ENCODE assay signal across 1 cellular context in the genomic region with DNA sequence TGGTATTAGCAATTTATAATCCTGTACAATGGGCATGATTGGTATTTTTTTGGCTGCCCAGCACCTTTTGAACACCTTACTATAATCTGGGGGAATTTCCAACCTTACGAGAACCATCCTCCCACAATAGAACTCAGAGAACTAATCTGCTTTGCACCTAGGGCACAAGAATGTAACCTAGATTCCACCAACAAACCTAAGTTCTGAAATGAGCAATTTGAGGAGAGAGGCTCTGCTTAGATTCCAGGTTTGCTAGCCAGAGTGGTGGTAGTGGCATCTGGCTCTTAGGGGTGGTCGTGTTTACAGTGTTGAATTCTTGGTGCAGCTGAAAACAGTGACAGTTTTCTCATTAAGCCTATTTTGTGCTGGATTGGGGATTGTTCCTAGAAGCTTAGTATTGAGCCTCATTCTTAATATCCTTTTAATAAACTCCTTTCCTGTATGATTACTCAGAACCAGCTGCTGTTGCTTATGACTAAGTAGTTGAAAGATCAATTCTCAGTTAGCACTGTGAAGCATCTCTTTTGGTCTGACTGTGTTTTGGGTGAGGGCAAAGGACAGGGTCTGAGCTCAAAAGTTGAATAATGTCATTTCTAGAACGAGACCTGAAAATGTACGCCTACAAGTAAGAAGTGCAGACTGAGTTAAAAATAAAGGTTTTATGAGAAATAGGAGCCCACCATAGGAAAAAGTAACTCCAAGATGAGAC.
A peak's percentile ranks its signal among the peaks of the same experiment; 100 is the strongest.
TF ChIP-seq lines count a peak whose summit lies in the region.

No MANE protein-coding gene starts in this region.

TF ChIP-seq in GM12878, 131 proteins besides CTCF, POLR2A, EP300 and RAD21 (continued from another document and continues in another):
- TF ChIP-seq, protein P1, sequence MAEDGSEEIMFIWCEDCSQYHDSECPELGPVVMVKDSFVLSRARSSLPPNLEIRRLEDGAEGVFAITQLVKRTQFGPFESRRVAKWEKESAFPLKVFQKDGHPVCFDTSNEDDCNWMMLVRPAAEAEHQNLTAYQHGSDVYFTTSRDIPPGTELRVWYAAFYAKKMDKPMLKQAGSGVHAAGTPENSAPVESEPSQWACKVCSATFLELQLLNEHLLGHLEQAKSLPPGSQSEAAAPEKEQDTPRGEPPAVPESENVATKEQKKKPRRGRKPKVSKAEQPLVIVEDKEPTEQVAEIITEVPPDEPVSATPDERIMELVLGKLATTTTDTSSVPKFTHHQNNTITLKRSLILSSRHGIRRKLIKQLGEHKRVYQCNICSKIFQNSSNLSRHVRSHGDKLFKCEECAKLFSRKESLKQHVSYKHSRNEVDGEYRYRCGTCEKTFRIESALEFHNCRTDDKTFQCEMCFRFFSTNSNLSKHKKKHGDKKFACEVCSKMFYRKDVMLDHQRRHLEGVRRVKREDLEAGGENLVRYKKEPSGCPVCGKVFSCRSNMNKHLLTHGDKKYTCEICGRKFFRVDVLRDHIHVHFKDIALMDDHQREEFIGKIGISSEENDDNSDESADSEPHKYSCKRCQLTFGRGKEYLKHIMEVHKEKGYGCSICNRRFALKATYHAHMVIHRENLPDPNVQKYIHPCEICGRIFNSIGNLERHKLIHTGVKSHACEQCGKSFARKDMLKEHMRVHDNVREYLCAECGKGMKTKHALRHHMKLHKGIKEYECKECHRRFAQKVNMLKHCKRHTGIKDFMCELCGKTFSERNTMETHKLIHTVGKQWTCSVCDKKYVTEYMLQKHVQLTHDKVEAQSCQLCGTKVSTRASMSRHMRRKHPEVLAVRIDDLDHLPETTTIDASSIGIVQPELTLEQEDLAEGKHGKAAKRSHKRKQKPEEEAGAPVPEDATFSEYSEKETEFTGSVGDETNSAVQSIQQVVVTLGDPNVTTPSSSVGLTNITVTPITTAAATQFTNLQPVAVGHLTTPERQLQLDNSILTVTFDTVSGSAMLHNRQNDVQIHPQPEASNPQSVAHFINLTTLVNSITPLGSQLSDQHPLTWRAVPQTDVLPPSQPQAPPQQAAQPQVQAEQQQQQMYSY (CRISPR knock-in tag; IDR thresholded peaks at IDR 0.05) = no peak
- TF ChIP-seq, protein P2, sequence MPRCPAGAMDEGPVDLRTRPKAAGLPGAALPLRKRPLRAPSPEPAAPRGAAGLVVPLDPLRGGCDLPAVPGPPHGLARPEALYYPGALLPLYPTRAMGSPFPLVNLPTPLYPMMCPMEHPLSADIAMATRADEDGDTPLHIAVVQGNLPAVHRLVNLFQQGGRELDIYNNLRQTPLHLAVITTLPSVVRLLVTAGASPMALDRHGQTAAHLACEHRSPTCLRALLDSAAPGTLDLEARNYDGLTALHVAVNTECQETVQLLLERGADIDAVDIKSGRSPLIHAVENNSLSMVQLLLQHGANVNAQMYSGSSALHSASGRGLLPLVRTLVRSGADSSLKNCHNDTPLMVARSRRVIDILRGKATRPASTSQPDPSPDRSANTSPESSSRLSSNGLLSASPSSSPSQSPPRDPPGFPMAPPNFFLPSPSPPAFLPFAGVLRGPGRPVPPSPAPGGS (IDR thresholded peaks at IDR 0.05; ENCODE audit: borderline replicate concordance, insufficient read depth, low read depth, low read length, poor library complexity, severe bottlenecking) = peak; percentile 53
- TF ChIP-seq, protein P3, sequence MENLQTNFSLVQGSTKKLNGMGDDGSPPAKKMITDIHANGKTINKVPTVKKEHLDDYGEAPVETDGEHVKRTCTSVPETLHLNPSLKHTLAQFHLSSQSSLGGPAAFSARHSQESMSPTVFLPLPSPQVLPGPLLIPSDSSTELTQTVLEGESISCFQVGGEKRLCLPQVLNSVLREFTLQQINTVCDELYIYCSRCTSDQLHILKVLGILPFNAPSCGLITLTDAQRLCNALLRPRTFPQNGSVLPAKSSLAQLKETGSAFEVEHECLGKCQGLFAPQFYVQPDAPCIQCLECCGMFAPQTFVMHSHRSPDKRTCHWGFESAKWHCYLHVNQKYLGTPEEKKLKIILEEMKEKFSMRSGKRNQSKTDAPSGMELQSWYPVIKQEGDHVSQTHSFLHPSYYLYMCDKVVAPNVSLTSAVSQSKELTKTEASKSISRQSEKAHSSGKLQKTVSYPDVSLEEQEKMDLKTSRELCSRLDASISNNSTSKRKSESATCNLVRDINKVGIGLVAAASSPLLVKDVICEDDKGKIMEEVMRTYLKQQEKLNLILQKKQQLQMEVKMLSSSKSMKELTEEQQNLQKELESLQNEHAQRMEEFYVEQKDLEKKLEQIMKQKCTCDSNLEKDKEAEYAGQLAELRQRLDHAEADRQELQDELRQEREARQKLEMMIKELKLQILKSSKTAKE (IDR thresholded peaks at IDR 0.05; ENCODE audit: low read depth, poor library complexity, severe bottlenecking) = peak; percentile 16
- no peak for TF ChIP-seq ESRRA (IDR thresholded peaks at IDR 0.05; ENCODE audit: low read length)
- 0 out of 2 replicates have a peak, but pooled peaks have one; percentile 30 for TF ChIP-seq BMI1 (IDR thresholded peaks at IDR 0.05; ENCODE audit: borderline replicate concordance)
- TF ChIP-seq PML (IDR thresholded peaks at IDR 0.05; ENCODE audit: low read length) = peak; percentile 23; the same call in 1 of the 2 replicates
- TF ChIP-seq DPF2 (IDR thresholded peaks at IDR 0.05) = peak; percentile 67
- TF ChIP-seq MYC (IDR thresholded peaks at IDR 0.05; ENCODE audit: insufficient read depth, insufficient read length, insufficient replicate concordance, low read length, severe bottlenecking) = no peak
- TF ChIP-seq CREM (IDR thresholded peaks at IDR 0.05; ENCODE audit: low read depth) = peak; percentile 87
- TF ChIP-seq, protein P4, sequence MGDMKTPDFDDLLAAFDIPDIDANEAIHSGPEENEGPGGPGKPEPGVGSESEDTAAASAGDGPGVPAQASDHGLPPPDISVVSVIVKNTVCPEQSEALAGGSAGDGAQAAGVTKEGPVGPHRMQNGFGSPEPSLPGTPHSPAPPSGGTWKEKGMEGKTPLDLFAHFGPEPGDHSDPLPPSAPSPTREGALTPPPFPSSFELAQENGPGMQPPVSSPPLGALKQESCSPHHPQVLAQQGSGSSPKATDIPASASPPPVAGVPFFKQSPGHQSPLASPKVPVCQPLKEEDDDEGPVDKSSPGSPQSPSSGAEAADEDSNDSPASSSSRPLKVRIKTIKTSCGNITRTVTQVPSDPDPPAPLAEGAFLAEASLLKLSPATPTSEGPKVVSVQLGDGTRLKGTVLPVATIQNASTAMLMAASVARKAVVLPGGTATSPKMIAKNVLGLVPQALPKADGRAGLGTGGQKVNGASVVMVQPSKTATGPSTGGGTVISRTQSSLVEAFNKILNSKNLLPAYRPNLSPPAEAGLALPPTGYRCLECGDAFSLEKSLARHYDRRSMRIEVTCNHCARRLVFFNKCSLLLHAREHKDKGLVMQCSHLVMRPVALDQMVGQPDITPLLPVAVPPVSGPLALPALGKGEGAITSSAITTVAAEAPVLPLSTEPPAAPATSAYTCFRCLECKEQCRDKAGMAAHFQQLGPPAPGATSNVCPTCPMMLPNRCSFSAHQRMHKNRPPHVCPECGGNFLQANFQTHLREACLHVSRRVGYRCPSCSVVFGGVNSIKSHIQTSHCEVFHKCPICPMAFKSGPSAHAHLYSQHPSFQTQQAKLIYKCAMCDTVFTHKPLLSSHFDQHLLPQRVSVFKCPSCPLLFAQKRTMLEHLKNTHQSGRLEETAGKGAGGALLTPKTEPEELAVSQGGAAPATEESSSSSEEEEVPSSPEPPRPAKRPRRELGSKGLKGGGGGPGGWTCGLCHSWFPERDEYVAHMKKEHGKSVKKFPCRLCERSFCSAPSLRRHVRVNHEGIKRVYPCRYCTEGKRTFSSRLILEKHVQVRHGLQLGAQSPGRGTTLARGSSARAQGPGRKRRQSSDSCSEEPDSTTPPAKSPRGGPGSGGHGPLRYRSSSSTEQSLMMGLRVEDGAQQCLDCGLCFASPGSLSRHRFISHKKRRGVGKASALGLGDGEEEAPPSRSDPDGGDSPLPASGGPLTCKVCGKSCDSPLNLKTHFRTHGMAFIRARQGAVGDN (IDR thresholded peaks at IDR 0.05) = no peak
- TF ChIP-seq RB1 (IDR thresholded peaks at IDR 0.05; ENCODE audit: borderline replicate concordance) = no peak
- TF ChIP-seq, protein P5, sequence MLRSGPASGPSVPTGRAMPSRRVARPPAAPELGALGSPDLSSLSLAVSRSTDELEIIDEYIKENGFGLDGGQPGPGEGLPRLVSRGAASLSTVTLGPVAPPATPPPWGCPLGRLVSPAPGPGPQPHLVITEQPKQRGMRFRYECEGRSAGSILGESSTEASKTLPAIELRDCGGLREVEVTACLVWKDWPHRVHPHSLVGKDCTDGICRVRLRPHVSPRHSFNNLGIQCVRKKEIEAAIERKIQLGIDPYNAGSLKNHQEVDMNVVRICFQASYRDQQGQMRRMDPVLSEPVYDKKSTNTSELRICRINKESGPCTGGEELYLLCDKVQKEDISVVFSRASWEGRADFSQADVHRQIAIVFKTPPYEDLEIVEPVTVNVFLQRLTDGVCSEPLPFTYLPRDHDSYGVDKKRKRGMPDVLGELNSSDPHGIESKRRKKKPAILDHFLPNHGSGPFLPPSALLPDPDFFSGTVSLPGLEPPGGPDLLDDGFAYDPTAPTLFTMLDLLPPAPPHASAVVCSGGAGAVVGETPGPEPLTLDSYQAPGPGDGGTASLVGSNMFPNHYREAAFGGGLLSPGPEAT (IDR thresholded peaks at IDR 0.05; ENCODE audit: low read depth) = no peak
- TF ChIP-seq RUNX3 (IDR thresholded peaks at IDR 0.05; ENCODE audit: low read length) = peak; percentile 51; the same call in 1 of the 2 replicates
- peak; percentile 49; the same call in 1 of the 2 replicates for TF ChIP-seq MTA2 (IDR thresholded peaks at IDR 0.05; ENCODE audit: low read depth)
- TF ChIP-seq SRF (IDR thresholded peaks at IDR 0.05; ENCODE audit: low read depth in 2 of 2, low read length in 2 of 2) = peak in 1 of 2 experiments; percentile 59; a peak in 2 of 4 replicates
- TF ChIP-seq HCFC1 (IDR thresholded peaks at IDR 0.05; ENCODE audit: low read length) = no peak
- 0 out of 2 replicates have a peak, but pooled peaks have one; percentile 38 for TF ChIP-seq TCF3 (IDR thresholded peaks at IDR 0.05; ENCODE audit: borderline replicate concordance, insufficient read depth, low read depth, low read length)
- TF ChIP-seq FOS (IDR thresholded peaks at IDR 0.05; ENCODE audit: borderline replicate concordance, extremely low read depth, insufficient read length) = no peak
- no peak for TF ChIP-seq MXI1 (IDR thresholded peaks at IDR 0.05; ENCODE audit: low read depth, low read length)
- no peak for TF ChIP-seq WRNIP1 (IDR thresholded peaks at IDR 0.05; ENCODE audit: borderline replicate concordance, low read depth, low read length)
- peak; percentile 39; the same call in 1 of the 2 replicates for TF ChIP-seq CREB1 (IDR thresholded peaks at IDR 0.05; ENCODE audit: low read depth)
- TF ChIP-seq KLF5 (IDR thresholded peaks at IDR 0.05; ENCODE audit: partially characterized antibody) = no peak
- TF ChIP-seq NRF1 (conservative IDR thresholded peaks at IDR 0.05; ENCODE audit: low read depth, low read length) = no peak
- no peak for TF ChIP-seq ZNF207 (IDR thresholded peaks at IDR 0.05; ENCODE audit: borderline replicate concordance)
- TF ChIP-seq, protein P6, sequence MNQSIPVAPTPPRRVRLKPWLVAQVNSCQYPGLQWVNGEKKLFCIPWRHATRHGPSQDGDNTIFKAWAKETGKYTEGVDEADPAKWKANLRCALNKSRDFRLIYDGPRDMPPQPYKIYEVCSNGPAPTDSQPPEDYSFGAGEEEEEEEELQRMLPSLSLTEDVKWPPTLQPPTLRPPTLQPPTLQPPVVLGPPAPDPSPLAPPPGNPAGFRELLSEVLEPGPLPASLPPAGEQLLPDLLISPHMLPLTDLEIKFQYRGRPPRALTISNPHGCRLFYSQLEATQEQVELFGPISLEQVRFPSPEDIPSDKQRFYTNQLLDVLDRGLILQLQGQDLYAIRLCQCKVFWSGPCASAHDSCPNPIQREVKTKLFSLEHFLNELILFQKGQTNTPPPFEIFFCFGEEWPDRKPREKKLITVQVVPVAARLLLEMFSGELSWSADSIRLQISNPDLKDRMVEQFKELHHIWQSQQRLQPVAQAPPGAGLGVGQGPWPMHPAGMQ (IDR thresholded peaks at IDR 0.05; ENCODE audit: borderline replicate concordance) = no peak
- peak in 1 of 2 experiments; percentile 91; a peak in 2 of 4 replicates for TF ChIP-seq ETV6 (conservative IDR thresholded peaks at IDR 0.05 in 1 of 2, IDR thresholded peaks at IDR 0.05 in 1 of 2; ENCODE audit: borderline replicate concordance in 1 of 2, low read depth in 1 of 2)
- no peak for TF ChIP-seq KDM1A (IDR thresholded peaks at IDR 0.05; ENCODE audit: borderline replicate concordance)
- peak; percentile 51; the same call in 1 of the 2 replicates for TF ChIP-seq TCF7 (IDR thresholded peaks at IDR 0.05; ENCODE audit: borderline replicate concordance)
- TF ChIP-seq JUNB (IDR thresholded peaks at IDR 0.05) = peak; percentile 97
- TF ChIP-seq BCL11A (IDR thresholded peaks at IDR 0.05; ENCODE audit: low read depth, low read length) = peak; percentile 84; the same call in 1 of the 2 replicates
- TF ChIP-seq MYB (IDR thresholded peaks at IDR 0.05; ENCODE audit: borderline replicate concordance, low read depth, low read length) = no peak
- TF ChIP-seq FOXM1 (IDR thresholded peaks at IDR 0.05; ENCODE audit: low read depth, low read length) = peak; percentile 94
- TF ChIP-seq NR2C2 (IDR thresholded peaks at IDR 0.05; ENCODE audit: borderline replicate concordance, control insufficient read depth, insufficient read length, low read depth) = no peak
- TF ChIP-seq, protein P7, sequence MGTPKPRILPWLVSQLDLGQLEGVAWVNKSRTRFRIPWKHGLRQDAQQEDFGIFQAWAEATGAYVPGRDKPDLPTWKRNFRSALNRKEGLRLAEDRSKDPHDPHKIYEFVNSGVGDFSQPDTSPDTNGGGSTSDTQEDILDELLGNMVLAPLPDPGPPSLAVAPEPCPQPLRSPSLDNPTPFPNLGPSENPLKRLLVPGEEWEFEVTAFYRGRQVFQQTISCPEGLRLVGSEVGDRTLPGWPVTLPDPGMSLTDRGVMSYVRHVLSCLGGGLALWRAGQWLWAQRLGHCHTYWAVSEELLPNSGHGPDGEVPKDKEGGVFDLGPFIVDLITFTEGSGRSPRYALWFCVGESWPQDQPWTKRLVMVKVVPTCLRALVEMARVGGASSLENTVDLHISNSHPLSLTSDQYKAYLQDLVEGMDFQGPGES (IDR thresholded peaks at IDR 0.05) = no peak
- peak; percentile 96 for TF ChIP-seq NFIC (IDR thresholded peaks at IDR 0.05; ENCODE audit: low read depth, low read length)
- TF ChIP-seq HDAC2 (IDR thresholded peaks at IDR 0.05) = no peak
- TF ChIP-seq ZNF274 (IDR thresholded peaks at IDR 0.05; ENCODE audit: insufficient read depth, insufficient read length) = no peak
- TF ChIP-seq, protein P8, sequence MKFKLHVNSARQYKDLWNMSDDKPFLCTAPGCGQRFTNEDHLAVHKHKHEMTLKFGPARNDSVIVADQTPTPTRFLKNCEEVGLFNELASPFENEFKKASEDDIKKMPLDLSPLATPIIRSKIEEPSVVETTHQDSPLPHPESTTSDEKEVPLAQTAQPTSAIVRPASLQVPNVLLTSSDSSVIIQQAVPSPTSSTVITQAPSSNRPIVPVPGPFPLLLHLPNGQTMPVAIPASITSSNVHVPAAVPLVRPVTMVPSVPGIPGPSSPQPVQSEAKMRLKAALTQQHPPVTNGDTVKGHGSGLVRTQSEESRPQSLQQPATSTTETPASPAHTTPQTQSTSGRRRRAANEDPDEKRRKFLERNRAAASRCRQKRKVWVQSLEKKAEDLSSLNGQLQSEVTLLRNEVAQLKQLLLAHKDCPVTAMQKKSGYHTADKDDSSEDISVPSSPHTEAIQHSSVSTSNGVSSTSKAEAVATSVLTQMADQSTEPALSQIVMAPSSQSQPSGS (IDR thresholded peaks at IDR 0.05; ENCODE audit: low read length) = peak; percentile 77
